ENCODE assay signal across 19 cellular contexts in genomic region chr11:45104790-45105084, GRCh38.
"Had no signal": no experiment of that assay in that cellular context is flagged by ENCODE, and none has a peak within 500 bp of the region (broad histone marks: within the 10 kb centered on the region; RNA-seq: fewer than 3 reads in every experiment).

No MANE protein-coding gene starts in this region.

- H3K4me1 ChIP-seq: body of pancreas, breast epithelium had no signal

- H3K9me3 ChIP-seq: adrenal gland, body of pancreas, breast epithelium, MG63, Peyer's patch, SJSA1, SK-N-SH had no signal

- H3K36me3 Mint-ChIP-seq: activated CD4-positive, alpha-beta memory T cell treated with anti-CD3 and anti-CD28 coated beads for 36 hours; activated naive CD4-positive, alpha-beta T cell treated with anti-CD3 and anti-CD28 coated beads, Interleukin-2, amount 50 U/mL, for 72 hours had no signal

- H3K9me3 Mint-ChIP-seq: activated CD4-positive, alpha-beta memory T cell treated with anti-CD3 and anti-CD28 coated beads for 36 hours; activated naive CD4-positive, alpha-beta T cell treated with anti-CD3 and anti-CD28 coated beads for 36 hours; activated naive CD4-positive, alpha-beta T cell treated with anti-CD3 and anti-CD28 coated beads, Interleukin-2, amount 50 U/mL, for 72 hours; activated T-cell treated with anti-CD3 and anti-CD28 coated beads, Interleukin-2, amount 50 U/mL, for 4 hours; activated T-helper 1 cell treated with anti-CD3 and anti-CD28 coated beads, Interleukin-12 subunit alpha, Interleukin-12 subunit beta, Interleukin-2, Interleukin-4 antibody, amounts not matched to agents 30 ng/mL and 10 ng/mL and 1 ng/mL, durations not matched to agents 14 hours and 24 hours and 36 hours had no signal

- H3K27ac ChIP-seq: adrenal gland, body of pancreas, breast epithelium, Peyer's patch, SJSA1 had no signal

- H3K4me3 ChIP-seq: adrenal gland, body of pancreas, breast epithelium, MG63, Peyer's patch, SJSA1 had no signal

- H3K27ac Mint-ChIP-seq: activated CD4-positive, alpha-beta memory T cell treated with anti-CD3 and anti-CD28 coated beads for 36 hours; activated naive CD4-positive, alpha-beta T cell treated with anti-CD3 and anti-CD28 coated beads for 36 hours; activated naive CD4-positive, alpha-beta T cell treated with anti-CD3 and anti-CD28 coated beads, Interleukin-2, amount 50 U/mL, for 72 hours; activated T-helper 1 cell treated with anti-CD3 and anti-CD28 coated beads, Interleukin-12 subunit alpha, Interleukin-12 subunit beta, Interleukin-2, Interleukin-4 antibody, amounts not matched to agents 30 ng/mL and 10 ng/mL and 1 ng/mL, durations not matched to agents 14 hours and 24 hours and 36 hours had no signal

- DNase-seq: activated CD4-positive, alpha-beta T cell treated with anti-CD3 and anti-CD28 coated beads, Interleukin-2, amount 50 U/mL, for 1 hour; activated gamma-delta T cell treated with Interleukin-2 at 50 U/mL for 16 hours; activated T-cell treated with anti-CD3 and anti-CD28 coated beads for 4 hours; activated T-cell treated with anti-CD3 and anti-CD28 coated beads, Interleukin-2, amount 50 U/mL, for 4 hours; KG1; NCI-H1048; RPMI8226; T-helper 1 cell had no signal

- H3K9ac ChIP-seq: SK-N-SH had no signal

- H3K4me3 Mint-ChIP-seq: activated CD4-positive, alpha-beta memory T cell treated with anti-CD3 and anti-CD28 coated beads for 36 hours; activated naive CD4-positive, alpha-beta T cell treated with anti-CD3 and anti-CD28 coated beads for 36 hours; activated T-cell treated with anti-CD3 and anti-CD28 coated beads, Interleukin-2, amount 50 U/mL, for 4 hours; activated T-helper 1 cell treated with anti-CD3 and anti-CD28 coated beads, Interleukin-12 subunit alpha, Interleukin-12 subunit beta, Interleukin-2, Interleukin-4 antibody, amounts not matched to agents 30 ng/mL and 10 ng/mL and 1 ng/mL, durations not matched to agents 14 hours and 24 hours and 36 hours had no signal

- H3K27me3 ChIP-seq: adrenal gland, body of pancreas, breast epithelium, MG63, Peyer's patch, SJSA1 had no signal

- H3K36me3 ChIP-seq: adrenal gland, breast epithelium, MG63, Peyer's patch, SJSA1 had no signal
